In genomic region chr2:199747427-199747826, GRCh38 we compare ENCODE assay signal across 16 cellular contexts.
DNase-seq lines count a peak whose midpoint lies in the region; ATAC-seq and TF ChIP-seq lines count a peak whose summit lies in the region.
"Had no signal": no experiment of that assay in that cellular context is flagged by ENCODE, and none has a peak within 500 bp of the region (broad histone marks: within the 10 kb centered on the region; RNA-seq: fewer than 3 reads in every experiment).

No MANE protein-coding gene starts in this region.

- TF ChIP-seq CTCF in brain (conservative IDR thresholded peaks at IDR 0.05), result no peak

- H3K27me3 Mint-ChIP-seq in brain, result peaks cover 17% of the 10 kb centered on the region

- H3K27ac Mint-ChIP-seq in brain, result peak overlapping the region; percentile 15 to 80 (median 53)
- H3K27ac Mint-ChIP-seq: B cell, CD14-positive monocyte had no signal

- H3K36me3 Mint-ChIP-seq in brain, result no peaks in the 10 kb centered on the region
- H3K36me3 Mint-ChIP-seq: CD14-positive monocyte had no signal

- ATAC-seq in HG02798 (IDR thresholded peaks at IDR 0.05; ENCODE audit: poor library complexity, unreplicated experiment) (no peak), GM19023 (IDR thresholded peaks at IDR 0.05; ENCODE audit: unreplicated experiment) (no peak)
- ATAC-seq: Panc1 had no signal

- peak overlapping the region in 1 of 5 experiments; percentile 45 for H3K4me3 Mint-ChIP-seq in brain
- H3K4me3 Mint-ChIP-seq: B cell, CD14-positive monocyte had no signal

- peaks cover 0 to 7% (median 2%) of the 10 kb centered on the region in 5 experiments for H3K9me3 Mint-ChIP-seq in brain

- DNase-seq in NCI-H345 (lab: John Stamatoyannopoulos, UW), result peak; percentile 55
- DNase-seq in NCI-H345 treated with DMSO at 0.1 percent for 48 hours (lab: John Stamatoyannopoulos, UW; ENCODE audit: unreplicated experiment), result no peak
- DNase-seq in NCI-H1048 (lab: John Stamatoyannopoulos, UW), result peak; percentile 68
- DNase-seq in left kidney (ENCODE audit: low read depth, low spot score), result peak; percentile 27
- no peak for DNase-seq in superior temporal gyrus (ENCODE audit: extremely low spot score)
- DNase-seq: Kasumi-1, NCI-H146, NCI-H2029, NCI-H510A, NCI-H82 had no signal

- H3K4me1 Mint-ChIP-seq in brain, result peaks cover 28% of the 10 kb centered on the region
- H3K4me1 Mint-ChIP-seq: B cell, CD14-positive monocyte had no signal

Comparison
In these comparisons a context has a peak if more than half of its experiments do, and no peak if none do; other contexts are left out.
1. DNase-seq: peak in NCI-H345 (single experiment), NCI-H1048 (single experiment) and left kidney (single experiment); none in NCI-H345 treated with DMSO at 0.1 percent for 48 hours (single experiment) and superior temporal gyrus (single experiment).